8 cellular contexts compared by ENCODE assay signal in genomic region chr1:2392071-2392442, GRCh38. TPM values are rescaled to one million over a fixed set of nuclear protein-coding genes. Genes with fewer than 3 reads are reported as not detected.
DNase-seq lines count a peak whose midpoint lies in the region; ATAC-seq and TF ChIP-seq lines count a peak whose summit lies in the region.

No MANE protein-coding gene starts in this region.

- WGBS in neuronal stem cell (ENCODE audit: extremely low coverage in 2 of 2, insufficient read length in 2 of 2, insufficient replicate concordance in 1 of 2), 2 donors, result no CpG with 5 or more reads among the region's 37 CpGs

- no peak overlapping the region for H2BK12ac ChIP-seq in neuronal stem cell (ENCODE audit: low read length)

- no peak overlapping the region for H2BK5ac ChIP-seq in neuronal stem cell (ENCODE audit: low read length)

- H3K18ac ChIP-seq in neuronal stem cell (ENCODE audit: low read length), result peak overlapping the region; percentile 92

- H3K4me3 ChIP-seq in GM08714 (ENCODE audit: low read length), result peak overlapping the region; percentile 95
- H3K4me3 ChIP-seq in LNCaP clone FGC (ENCODE audit: low read depth, low read length), result peak overlapping the region; percentile 98
- peak overlapping the region; percentile 70 for H3K4me3 ChIP-seq in endocrine pancreas (ENCODE audit: control insufficient read depth, insufficient read depth, low read length)
- peak overlapping the region; percentile 97 for H3K4me3 ChIP-seq in neuronal stem cell (ENCODE audit: low read length in 2 of 2)

- no peak overlapping the region for H4K91ac ChIP-seq in neuronal stem cell (ENCODE audit: low read depth, low read length, poor library complexity)

- peak overlapping the region; percentile 71 for H2AFZ ChIP-seq in neuronal stem cell (ENCODE audit: low read length)

- H3K9ac ChIP-seq in endocrine pancreas (ENCODE audit: control insufficient read depth, insufficient read depth, low read length) (peak overlapping the region; percentile 90), neuronal stem cell (ENCODE audit: low read depth, low read length, poor library complexity) (peak overlapping the region; percentile 93)

- H3K14ac ChIP-seq in neuronal stem cell (ENCODE audit: low read length), result no peak overlapping the region

- H3K27ac ChIP-seq in neuronal stem cell (replicated peaks; ENCODE audit: low read length), result no peak overlapping the region

- peak overlapping the region; percentile 82 for H3K23ac ChIP-seq in neuronal stem cell (ENCODE audit: low read depth, low read length, poor library complexity)

- H3K4me1 ChIP-seq in endocrine pancreas (ENCODE audit: control insufficient read depth, insufficient read depth, low read length), result no peaks in the 10 kb centered on the region
- peaks cover 11 to 13% of the 10 kb centered on the region in 2 donors for H3K4me1 ChIP-seq in neuronal stem cell (ENCODE audit: control insufficient read depth in 2 of 2, insufficient read depth in 1 of 2, low read depth in 1 of 2, low read length in 2 of 2)

- peaks cover 36% of the 10 kb centered on the region for H3K79me1 ChIP-seq in neuronal stem cell (ENCODE audit: low read depth, low read length)

- no peak overlapping the region for H2BK120ac ChIP-seq in neuronal stem cell (ENCODE audit: low read depth, low read length)

- H2AK5ac ChIP-seq in neuronal stem cell (ENCODE audit: low read depth, low read length), result no peak overlapping the region

- no peak overlapping the region for H2BK15ac ChIP-seq in neuronal stem cell (ENCODE audit: low read length)

- peak overlapping the region; percentile 94 for H3K4me2 ChIP-seq in neuronal stem cell (ENCODE audit: insufficient read depth, low read length, poor library complexity, severe bottlenecking)

- no peak for DNase-seq in LNCaP clone FGC (ENCODE audit: low read depth)
- no peak for DNase-seq in neuronal stem cell (ENCODE audit: low spot score)
- DNase-seq in NCI-H1694 treated with DMSO at 0.1 percent for 48 hours (lab: John Stamatoyannopoulos, UW), result no peak
- no peak for DNase-seq in activated CD4-positive, CD25-positive, alpha-beta regulatory T cell (lab: John Stamatoyannopoulos, UW)
- no peak for DNase-seq in 8988T

- no peaks in the 10 kb centered on the region for H3K9me3 ChIP-seq in endocrine pancreas (ENCODE audit: control insufficient read depth, low read length)
- H3K9me3 ChIP-seq in neuronal stem cell (replicated peaks in 1 of 2; ENCODE audit: control insufficient read depth in 2 of 2, insufficient read depth in 1 of 2, low read depth in 1 of 2, low read length in 2 of 2), result peaks cover 0 to 2% of the 10 kb centered on the region in 2 donors

- H4K8ac ChIP-seq in neuronal stem cell (ENCODE audit: low read depth, low read length), result peak overlapping the region; percentile 95

- no peaks in the 10 kb centered on the region for H3K36me3 ChIP-seq in endocrine pancreas (ENCODE audit: control insufficient read depth, insufficient read depth, low read length)
- H3K36me3 ChIP-seq in neuronal stem cell (replicated peaks in 1 of 2; ENCODE audit: control insufficient read depth in 2 of 2, insufficient read depth in 2 of 2, low read length in 2 of 2), result peaks cover 42 to 68% of the 10 kb centered on the region in 2 donors

- no peak for ATAC-seq in HG02610 (IDR thresholded peaks at IDR 0.05; ENCODE audit: unreplicated experiment)

- H3K4ac ChIP-seq in neuronal stem cell (ENCODE audit: low read length), result no peak overlapping the region

- TF ChIP-seq CTCF in LNCaP clone FGC (IDR thresholded peaks at IDR 0.05; ENCODE audit: control insufficient read depth, extremely low read depth, insufficient read depth), result no peak

- H3K27me3 ChIP-seq in endocrine pancreas (ENCODE audit: control insufficient read depth, insufficient read depth, low read length), result no peaks in the 10 kb centered on the region
- H3K27me3 ChIP-seq in neuronal stem cell (ENCODE audit: control insufficient read depth in 3 of 3, insufficient read depth in 3 of 3, low read depth in 1 of 3, low read length in 3 of 3), result no peaks in the 10 kb centered on the region

RNA-seq across cellular contexts. Expression of gene RER1, which starts 0.4 kb away (rescaled TPM):
- 63.2 TPM for polyA plus RNA-seq in neuronal stem cell (2013, experiment 1 of 2)
- 64.3 TPM for polyA plus RNA-seq in neuronal stem cell (2013, experiment 2 of 2)

RNA-seq across cellular contexts. Expression of gene MORN1, which starts 0.7 kb away (rescaled TPM):
- polyA plus RNA-seq in neuronal stem cell (2013, experiment 1 of 2), result 7.1 TPM
- polyA plus RNA-seq in neuronal stem cell (2013, experiment 2 of 2), result 7.9 TPM

RNA-seq across cellular contexts. Expression of gene PEX10, which starts 20.3 kb away (rescaled TPM):
- polyA plus RNA-seq in neuronal stem cell (2013, experiment 1 of 2), result 12.4 TPM
- polyA plus RNA-seq in neuronal stem cell (2013, experiment 2 of 2), result 12.5 TPM
